ENCODE assay signal across 10 cellular contexts in the genomic region with DNA sequence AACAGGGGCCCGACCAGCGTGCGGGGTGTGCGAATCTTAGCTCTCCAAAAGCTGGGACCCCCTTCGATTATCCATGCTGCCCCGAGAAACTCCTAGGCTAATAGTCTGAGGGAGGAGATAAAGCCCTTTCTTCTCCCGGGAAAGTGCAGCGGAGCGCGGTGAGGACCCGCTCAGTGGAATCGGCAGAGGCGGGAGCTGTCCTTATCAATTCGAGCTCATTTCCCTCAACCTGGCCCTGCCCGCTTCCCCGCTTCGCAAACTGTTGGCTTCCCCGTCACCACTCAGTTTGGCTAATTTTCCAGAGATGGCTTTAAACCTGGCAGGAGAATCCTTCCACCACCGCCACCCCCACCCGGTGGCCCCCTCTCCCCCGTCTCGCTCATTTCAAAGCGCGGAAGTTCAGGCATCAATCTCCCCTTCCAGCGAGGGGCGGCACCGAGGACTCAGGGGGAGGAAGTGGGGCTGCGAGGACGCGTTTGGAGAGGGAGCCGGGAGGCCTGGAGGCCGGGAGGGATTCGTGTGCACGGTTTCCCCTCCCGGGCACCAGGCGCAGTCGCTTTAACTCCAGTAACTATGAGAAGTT. TPM values are rescaled to one million over a fixed set of nuclear protein-coding genes. Genes with fewer than 3 reads are reported as not detected.
A peak's percentile ranks its signal among the peaks of the same experiment; 100 is the strongest.
DNase-seq lines count a peak whose midpoint lies in the region; ATAC-seq and TF ChIP-seq lines count a peak whose summit lies in the region.
"Had no signal": no experiment of that assay in that cellular context is flagged by ENCODE, and none has a peak within 500 bp of the region (broad histone marks: within the 10 kb centered on the region; RNA-seq: fewer than 3 reads in every experiment).

No MANE protein-coding gene starts in this region.

- DNase-seq in activated CD8-positive, alpha-beta T cell treated with anti-CD3 and anti-CD28 coated beads for 36 hours, result no peak
- DNase-seq in activated CD8-positive, alpha-beta T cell treated with anti-CD3 and anti-CD28 coated beads, Interleukin-2, amount 10 ng/mL, durations not matched to agents 7 days and 5 days, result no peak
- DNase-seq in WERI-Rb-1 (peak; percentile 12), islet precursor cell (peak; percentile 63), stomach (no peak), NCI-H187 (lab: John Stamatoyannopoulos, UW) (no peak)
- no peak for DNase-seq in activated CD4-positive, CD25-positive, alpha-beta regulatory T cell (lab: John Stamatoyannopoulos, UW)

- no peaks in the 10 kb centered on the region for H3K9me3 Mint-ChIP-seq in activated CD8-positive, alpha-beta T cell treated with anti-CD3 and anti-CD28 coated beads for 36 hours
- H3K9me3 Mint-ChIP-seq in activated CD8-positive, alpha-beta T cell treated with anti-CD3 and anti-CD28 coated beads, Interleukin-2, amount 10 ng/mL, durations not matched to agents 7 days and 5 days (ENCODE audit: insufficient read depth), result no peaks in the 10 kb centered on the region

- intact Hi-C loops in activated CD8-positive, alpha-beta T cell treated with anti-CD3 and anti-CD28 coated beads for 36 hours (cut with micrococcal nuclease), result no loop called here
- intact Hi-C loops in stomach (cut with DNase I; ENCODE audit: low total_unique reads), result no loop called here

- H3K36me3 ChIP-seq in WERI-Rb-1, result no peaks in the 10 kb centered on the region
- no peaks in the 10 kb centered on the region for H3K36me3 ChIP-seq in stomach

- H3K4me1 ChIP-seq in stomach, result peaks cover 23 to 31% (median 29%) of the 10 kb centered on the region in 4 donors

- TF ChIP-seq EP300 in stomach (IDR thresholded peaks at IDR 0.05), result no peak

- no peaks in the 10 kb centered on the region for H3K36me3 Mint-ChIP-seq in activated CD8-positive, alpha-beta T cell treated with anti-CD3 and anti-CD28 coated beads for 36 hours (ENCODE audit: low read depth)
- H3K36me3 Mint-ChIP-seq in activated CD8-positive, alpha-beta T cell treated with anti-CD3 and anti-CD28 coated beads, Interleukin-2, amount 10 ng/mL, durations not matched to agents 7 days and 5 days (ENCODE audit: low read depth), result no peaks in the 10 kb centered on the region

- H3K4me3 Mint-ChIP-seq in activated CD8-positive, alpha-beta T cell treated with anti-CD3 and anti-CD28 coated beads for 36 hours, result peak overlapping the region; percentile 32
- no peak overlapping the region for H3K4me3 Mint-ChIP-seq in activated CD8-positive, alpha-beta T cell treated with anti-CD3 and anti-CD28 coated beads, Interleukin-2, amount 10 ng/mL, durations not matched to agents 7 days and 5 days

- H3K27ac ChIP-seq in WERI-Rb-1, result no peak overlapping the region
- H3K27ac ChIP-seq in stomach, result no peak overlapping the region

- no peak for ATAC-seq in activated CD8-positive, alpha-beta T cell treated with anti-CD3 and anti-CD28 coated beads for 36 hours
- no peak for ATAC-seq in activated CD8-positive, alpha-beta T cell treated with anti-CD3 and anti-CD28 coated beads, Interleukin-2, amount 10 ng/mL, durations not matched to agents 7 days and 5 days
- ATAC-seq in GM19452 (IDR thresholded peaks at IDR 0.05; ENCODE audit: unreplicated experiment), result no peak

- peaks cover 3% of the 10 kb centered on the region for H3K4me1 Mint-ChIP-seq in activated CD8-positive, alpha-beta T cell treated with anti-CD3 and anti-CD28 coated beads for 36 hours (ENCODE audit: low read depth)
- H3K4me1 Mint-ChIP-seq in activated CD8-positive, alpha-beta T cell treated with anti-CD3 and anti-CD28 coated beads, Interleukin-2, amount 10 ng/mL, durations not matched to agents 7 days and 5 days (ENCODE audit: low read depth), result no peaks in the 10 kb centered on the region

- H3K4me3 ChIP-seq in WERI-Rb-1 (ENCODE audit: low read depth, low read length), result peak overlapping the region; percentile 40
- peak overlapping the region; percentile 43 to 61 (median 52) for H3K4me3 ChIP-seq in stomach

- H3K27me3 ChIP-seq in WERI-Rb-1 (ENCODE audit: insufficient read depth, low read depth, severe bottlenecking) (peaks cover 53% of the 10 kb centered on the region), stomach (peaks cover 0 to 61% (median 37%) of the 10 kb centered on the region in 3 donors)

- H3K9me3 ChIP-seq in WERI-Rb-1 (ENCODE audit: severe bottlenecking), result no peaks in the 10 kb centered on the region
- no peaks in the 10 kb centered on the region for H3K9me3 ChIP-seq in stomach

- TF ChIP-seq POLR2A in stomach (IDR thresholded peaks at IDR 0.05), result no peak

- 1 to 2% (median 1%) methylated on average over 27 to 37 of the region's 37 CpGs for WGBS in stomach, 5 donors

- TF ChIP-seq CTCF in activated CD8-positive, alpha-beta T cell treated with anti-CD3 and anti-CD28 coated beads for 36 hours (IDR thresholded peaks at IDR 0.05), result no peak
- TF ChIP-seq CTCF in WERI-Rb-1 (IDR thresholded peaks at IDR 0.05; ENCODE audit: low read depth, low read length) (no peak), stomach (IDR thresholded peaks at IDR 0.05) (no peak)

- POLR2A ChIA-PET in activated CD8-positive, alpha-beta T cell treated with anti-CD3 and anti-CD28 coated beads for 36 hours (lab: Charles Lee), result interaction anchor here (0.6 kb wide), 1 partner anchor 18 kb away, joined by 4 read pairs; no protein-coding TSS in a partner anchor
- POLR2A ChIA-PET in activated CD8-positive, alpha-beta T cell treated with anti-CD3 and anti-CD28 coated beads, Interleukin-2, amount 10 ng/mL, durations not matched to agents 7 days and 5 days (lab: Charles Lee), result no interaction called here

- H3K27me3 Mint-ChIP-seq in activated CD8-positive, alpha-beta T cell treated with anti-CD3 and anti-CD28 coated beads for 36 hours, result peaks cover 41% of the 10 kb centered on the region
- peaks cover 46% of the 10 kb centered on the region for H3K27me3 Mint-ChIP-seq in activated CD8-positive, alpha-beta T cell treated with anti-CD3 and anti-CD28 coated beads, Interleukin-2, amount 10 ng/mL, durations not matched to agents 7 days and 5 days (ENCODE audit: low read depth)

- no peak overlapping the region for H3K27ac Mint-ChIP-seq in activated CD8-positive, alpha-beta T cell treated with anti-CD3 and anti-CD28 coated beads for 36 hours
- no peak overlapping the region for H3K27ac Mint-ChIP-seq in activated CD8-positive, alpha-beta T cell treated with anti-CD3 and anti-CD28 coated beads, Interleukin-2, amount 10 ng/mL, durations not matched to agents 7 days and 5 days

- CTCF ChIA-PET in activated CD8-positive, alpha-beta T cell treated with anti-CD3 and anti-CD28 coated beads for 36 hours (lab: Charles Lee), result no interaction called here
- CTCF ChIA-PET in activated CD8-positive, alpha-beta T cell treated with anti-CD3 and anti-CD28 coated beads, Interleukin-2, amount 10 ng/mL, durations not matched to agents 7 days and 5 days (lab: Charles Lee), result no interaction called here

RNA-seq across cellular contexts. Expression of a gene that starts 1.6 kb away (rescaled TPM):
- total RNA-seq in activated CD8-positive, alpha-beta T cell treated with anti-CD3 and anti-CD28 coated beads for 36 hours, result not detected
- not detected for total RNA-seq in activated CD8-positive, alpha-beta T cell treated with anti-CD3 and anti-CD28 coated beads, Interleukin-2, amount 10 ng/mL, durations not matched to agents 7 days and 5 days
- 1 to 10 TPM in 1 of 5 donors, under 1 TPM in 1, not detected in 3; 0.55 to 3.5 TPM for total RNA-seq in stomach
- polyA plus RNA-seq in stomach, result under 1 TPM in 2 of 3 donors, not detected in 1; 0.15 to 0.28 TPM
- total RNA-seq: pulmonary artery endothelial cell; T-helper 2 cell treated with Interferon-gamma antibody and Interleukin-4, amounts not matched to agents 100 ng/mL and 5 ng/mL, for 36 hours had no signal

Comparison
In these comparisons a context has a peak if more than half of its experiments do, and no peak if none do; other contexts are left out.
1. DNase-seq: peak in WERI-Rb-1 (single experiment) and islet precursor cell (single experiment); none in activated CD8-positive, alpha-beta T cell treated with anti-CD3 and anti-CD28 coated beads for 36 hours (single experiment), activated CD8-positive, alpha-beta T cell treated with anti-CD3 and anti-CD28 coated beads, Interleukin-2, amount 10 ng/mL, durations not matched to agents 7 days and 5 days (single experiment), stomach (single experiment), activated CD4-positive, CD25-positive, alpha-beta regulatory T cell (0 of 4) and NCI-H187 (0 of 2).